ENCODE assay signal across 8 cellular contexts in genomic region chr13:33251131-33251629, GRCh38. TPM values are rescaled to one million over a fixed set of nuclear protein-coding genes. Genes with fewer than 3 reads are reported as not detected.
DNase-seq lines count a peak whose midpoint lies in the region; ATAC-seq and TF ChIP-seq lines count a peak whose summit lies in the region.

No MANE protein-coding gene starts in this region.

- H3K27ac ChIP-seq in MM.1S (ENCODE audit: low read length) (peak overlapping the region; percentile 42; the same call in 1 of the 2 replicates), coronary artery (peak overlapping the region in 1 of 2 donors; percentile 43), trophoblast cell (ENCODE audit: low read depth, low read length) (peak overlapping the region; percentile 28)

- H3K36me3 ChIP-seq in MM.1S (replicated peaks; ENCODE audit: insufficient read depth, low read length) (no peaks in the 10 kb centered on the region), trophoblast cell (ENCODE audit: control insufficient read depth in 1 of 2, insufficient read depth in 2 of 2, low read length in 2 of 2) (peaks cover 0 to 5% of the 10 kb centered on the region in 2 experiments), H7 (replicated peaks; ENCODE audit: control insufficient read depth, insufficient read depth, low read length) (no peaks in the 10 kb centered on the region)

- H4K91ac ChIP-seq in trophoblast cell (ENCODE audit: low read depth, low read length): no peak overlapping the region

- H3K4me3 Mint-ChIP-seq in WTC11: no peak overlapping the region

- peak; percentile 84 for ATAC-seq in GM21723 (IDR thresholded peaks at IDR 0.05; ENCODE audit: unreplicated experiment)
- no peak for ATAC-seq in WTC11

- H3K27me3 ChIP-seq in MM.1S (replicated peaks; ENCODE audit: insufficient read depth, low read length): no peaks in the 10 kb centered on the region
- no peaks in the 10 kb centered on the region for H3K27me3 ChIP-seq in trophoblast cell (ENCODE audit: insufficient read depth, low read length)
- no peaks in the 10 kb centered on the region for H3K27me3 ChIP-seq in H7 (ENCODE audit: control insufficient read depth, insufficient read depth, low read length)

- H4K12ac ChIP-seq in trophoblast cell (ENCODE audit: low read depth, low read length): no peak overlapping the region

- H3K14ac ChIP-seq in trophoblast cell (ENCODE audit: low read length): no peak overlapping the region

- no peak for TF ChIP-seq CTCF in MM.1S (IDR thresholded peaks at IDR 0.05; ENCODE audit: low read length)
- TF ChIP-seq CTCF in coronary artery (IDR thresholded peaks at IDR 0.05): no peak
- TF ChIP-seq CTCF in WTC11 (IDR thresholded peaks at IDR 0.05): no peak

- H2AK5ac ChIP-seq in trophoblast cell (ENCODE audit: low read length): no peak overlapping the region

- H2BK12ac ChIP-seq in trophoblast cell (ENCODE audit: low read length): no peak overlapping the region

- H2AFZ ChIP-seq in MM.1S (ENCODE audit: low read length) (peak overlapping the region; percentile 35; the same call in 1 of the 2 replicates), trophoblast cell (ENCODE audit: insufficient read depth, low read length, poor library complexity) (no peak overlapping the region)

- H3K9me3 ChIP-seq in MM.1S (replicated peaks; ENCODE audit: insufficient read depth, low read length): no peaks in the 10 kb centered on the region
- no peaks in the 10 kb centered on the region for H3K9me3 ChIP-seq in trophoblast cell (ENCODE audit: insufficient read depth, low read depth, low read length)

- H3K79me2 ChIP-seq in MM.1S (ENCODE audit: low read length) (no peaks in the 10 kb centered on the region), trophoblast cell (ENCODE audit: control insufficient read depth, insufficient read depth, low read length, poor library complexity) (no peaks in the 10 kb centered on the region)

- H3K18ac ChIP-seq in trophoblast cell (ENCODE audit: low read length): no peak overlapping the region

- H3K79me1 ChIP-seq in trophoblast cell (ENCODE audit: low read length): no peaks in the 10 kb centered on the region

- H3K23ac ChIP-seq in trophoblast cell (ENCODE audit: low read length): no peak overlapping the region

- no peak overlapping the region for H4K8ac ChIP-seq in trophoblast cell (ENCODE audit: low read depth, low read length)

- no peak overlapping the region for H3K4ac ChIP-seq in trophoblast cell (ENCODE audit: low read depth, low read length)

- DNase-seq in ELR (ENCODE audit: low read depth) (peak; percentile 98), MM.1S (peak; percentile 15), coronary artery (ENCODE audit: low spot score) (no peak), trophoblast cell (peak in 1 of 2 donors; percentile 47), H7 (no peak), WTC11 (ENCODE audit: low spot score) (no peak)
- DNase-seq in activated CD8-positive, alpha-beta memory T cell treated with anti-CD3 and anti-CD28 coated beads for 24 hours: no peak

- H3K9ac ChIP-seq in MM.1S (ENCODE audit: low read length) (no peak overlapping the region), trophoblast cell (ENCODE audit: low read length) (no peak overlapping the region)

- no peaks in the 10 kb centered on the region for H3K9me3 Mint-ChIP-seq in WTC11

- peaks cover 3% of the 10 kb centered on the region; the same call in 1 of the 2 replicates for H3F3A ChIP-seq in MM.1S (ENCODE audit: insufficient read depth, low read length)

- CTCF ChIA-PET in WTC11 (lab: Charles Lee): no interaction called here

- H3K4me3 ChIP-seq in MM.1S (ENCODE audit: low read length) (no peak overlapping the region), coronary artery (peak overlapping the region; percentile 14), trophoblast cell (ENCODE audit: low read depth, low read length) (no peak overlapping the region), H7 (ENCODE audit: insufficient read depth, low read depth, low read length) (no peak overlapping the region)

- peaks cover 4% of the 10 kb centered on the region; the same call in 1 of the 2 replicates for H3K4me1 ChIP-seq in MM.1S (ENCODE audit: low read length)
- H3K4me1 ChIP-seq in trophoblast cell (ENCODE audit: control insufficient read depth in 1 of 2, insufficient read depth in 2 of 2, low read length in 2 of 2): peaks cover 2 to 7% of the 10 kb centered on the region in 2 experiments

- H3K4me2 ChIP-seq in MM.1S (ENCODE audit: low read depth, low read length): peak overlapping the region; percentile 37; the same call in 1 of the 2 replicates
- H3K4me2 ChIP-seq in trophoblast cell (ENCODE audit: low read length): no peak overlapping the region

- H3K9me2 ChIP-seq in MM.1S (replicated peaks; ENCODE audit: insufficient read depth, low read length): no peaks in the 10 kb centered on the region

- WGBS in trophoblast cell (ENCODE audit: extremely low coverage, insufficient coverage, insufficient read length): no CpG with 5 or more reads among the region's 2 CpGs

- POLR2A ChIA-PET in WTC11 (lab: Charles Lee): no interaction called here

- no peak overlapping the region for H2BK120ac ChIP-seq in trophoblast cell (ENCODE audit: insufficient read depth, low read length, poor library complexity)

- H4K20me1 ChIP-seq in MM.1S (ENCODE audit: insufficient read depth, low read length): no peaks in the 10 kb centered on the region

- H3K27ac Mint-ChIP-seq in WTC11: no peak overlapping the region

- no peaks in the 10 kb centered on the region for H3K36me3 Mint-ChIP-seq in WTC11

- no peaks in the 10 kb centered on the region for H3K27me3 Mint-ChIP-seq in WTC11 (ENCODE audit: low read depth)

- peaks cover 2% of the 10 kb centered on the region for H3K4me1 Mint-ChIP-seq in WTC11

- H2BK5ac ChIP-seq in trophoblast cell (ENCODE audit: low read depth, low read length, poor library complexity): no peak overlapping the region

TF ChIP-seq in WTC11, 78 proteins besides CTCF, POLR2A, EP300 and RAD21:
- TF ChIP-seq ERG (CRISPR knock-in tag; IDR thresholded peaks at IDR 0.05) (no peak), SOX15 (CRISPR knock-in tag; IDR thresholded peaks at IDR 0.05) (no peak), ZBTB21 (CRISPR knock-in tag; IDR thresholded peaks at IDR 0.05; ENCODE audit: borderline replicate concordance) (no peak)
- TF ChIP-seq, protein P1, sequence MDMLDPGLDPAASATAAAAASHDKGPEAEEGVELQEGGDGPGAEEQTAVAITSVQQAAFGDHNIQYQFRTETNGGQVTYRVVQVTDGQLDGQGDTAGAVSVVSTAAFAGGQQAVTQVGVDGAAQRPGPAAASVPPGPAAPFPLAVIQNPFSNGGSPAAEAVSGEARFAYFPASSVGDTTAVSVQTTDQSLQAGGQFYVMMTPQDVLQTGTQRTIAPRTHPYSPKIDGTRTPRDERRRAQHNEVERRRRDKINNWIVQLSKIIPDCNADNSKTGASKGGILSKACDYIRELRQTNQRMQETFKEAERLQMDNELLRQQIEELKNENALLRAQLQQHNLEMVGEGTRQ (CRISPR knock-in tag; IDR thresholded peaks at IDR 0.05): no peak
- TF ChIP-seq, protein P2, sequence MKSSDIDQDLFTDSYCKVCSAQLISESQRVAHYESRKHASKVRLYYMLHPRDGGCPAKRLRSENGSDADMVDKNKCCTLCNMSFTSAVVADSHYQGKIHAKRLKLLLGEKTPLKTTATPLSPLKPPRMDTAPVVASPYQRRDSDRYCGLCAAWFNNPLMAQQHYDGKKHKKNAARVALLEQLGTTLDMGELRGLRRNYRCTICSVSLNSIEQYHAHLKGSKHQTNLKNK (CRISPR knock-in tag; IDR thresholded peaks at IDR 0.05): no peak

RNA-seq across cellular contexts. Expression of gene STARD13, which starts 34.4 kb away (rescaled TPM):
- 3.3 and 3.6 TPM in 2 replicates for polyA plus RNA-seq in trophoblast cell (2013)
- 0.73 and 3.0 TPM in 2 replicates for total RNA-seq in H7 (2014; rRNA removed; shearing (Covaris generic))
- 4.0 to 4.4 TPM (median 4.2 TPM) in 3 replicates for total RNA-seq in WTC11 (2021)

Comparison
In these comparisons a context has a peak if more than half of its experiments do, and no peak if none do; other contexts are left out.
1. DNase-seq: peak in ELR (single experiment) and MM.1S (single experiment); none in coronary artery (single experiment), H7 (single experiment), WTC11 (single experiment) and activated CD8-positive, alpha-beta memory T cell treated with anti-CD3 and anti-CD28 coated beads for 24 hours (single experiment).